In the genomic region with DNA sequence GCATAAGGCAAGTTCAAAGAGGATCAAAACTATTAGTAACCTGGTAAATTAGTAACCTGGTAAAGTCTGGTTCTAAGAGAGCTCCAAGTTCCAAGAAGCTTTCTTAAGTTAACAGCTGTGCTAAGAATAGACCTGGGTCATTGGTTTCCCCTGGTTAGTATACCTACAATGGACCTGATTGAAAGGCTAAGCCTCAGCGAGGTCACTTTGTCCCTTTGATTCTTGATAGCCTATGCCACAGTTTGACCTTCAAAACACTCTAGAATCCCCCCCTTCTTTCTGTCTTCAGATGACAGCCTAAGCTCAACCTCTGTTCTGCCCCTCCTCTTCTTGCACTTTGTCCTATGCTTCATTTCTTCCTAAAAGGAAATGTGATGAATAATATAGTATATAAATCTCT, we compare ENCODE assay signal across 8 cellular contexts.
"Had no signal": no experiment of that assay in that cellular context is flagged by ENCODE, and none has a peak within 500 bp of the region (broad histone marks: within the 10 kb centered on the region; RNA-seq: fewer than 3 reads in every experiment).

No MANE protein-coding gene starts in this region.

- H3K9me3 Mint-ChIP-seq: IgD-negative memory B cell had no signal

- H3K4me3 Mint-ChIP-seq: IgD-negative memory B cell had no signal

- H3K4me3 ChIP-seq: K562 had no signal

- H3K36me3 Mint-ChIP-seq: IgD-negative memory B cell had no signal

- H3K27ac ChIP-seq: HL-60, KMS-11 had no signal

- ATAC-seq: K562 had no signal

- H3K9ac ChIP-seq: KMS-11 had no signal

- FAIRE-seq: HTR-8/SVneo, K562 had no signal

- DNase-seq: IMR-90, KBM-7, KG1 had no signal

- H3K4me2 ChIP-seq: KMS-11 had no signal

- H3K27ac Mint-ChIP-seq: IgD-negative memory B cell had no signal
